Comparison of ENCODE assay signal across 8 cellular contexts in genomic region chr2:68943581-68944568, GRCh38. TPM values are rescaled to one million over a fixed set of nuclear protein-coding genes. Genes with fewer than 3 reads are reported as not detected.
DNase-seq lines count a peak whose midpoint lies in the region; ATAC-seq, FAIRE-seq and TF ChIP-seq lines count a peak whose summit lies in the region.

No MANE protein-coding gene starts in this region.

- WGBS in HepG2 (ENCODE audit: low lambda C conversion rate) = 32% methylated on average over 15 of the region's 27 CpGs

- DNase-seq in DMS153 (lab: John Stamatoyannopoulos, UW) (peak; percentile 41), NCI-H526 (lab: John Stamatoyannopoulos, UW) (peak; percentile 32 to 82), dermis microvascular lymphatic vessel endothelial cell (ENCODE audit: low read depth in 2 of 2) (peak; percentile 11 to 49), HepG2 (ENCODE audit: low spot score) (peak; percentile 72)
- peak; percentile 87 for DNase-seq in activated CD4-positive, alpha-beta T cell treated with anti-CD3 and anti-CD28 coated beads, Interleukin-2, amount 10 ng/mL, durations not matched to agents 24 days and 14 days
- peak; percentile 13 to 20 (median 18) for DNase-seq in stimulated activated CD4-positive, alpha-beta T cell treated with anti-CD3 and anti-CD28 coated beads, TNF-alpha, amount 100 ng/mL, for 4 hours (ENCODE audit: low read depth in 3 of 3)

- 0 out of 2 replicates have a peak, but pooled peaks cover 4% of the 10 kb centered on the region for H3K9me3 ChIP-seq in HepG2 (ENCODE audit: low read length)

- TF ChIP-seq RAD21 in HepG2 (CRISPR knock-in tag; IDR thresholded peaks at IDR 0.05) = peak; percentile 70

- peak overlapping the region; percentile 25 for H3K9ac ChIP-seq in HepG2 (ENCODE audit: insufficient read depth, low read depth, low read length)

- in situ Hi-C loops in HepG2 (cut with HindIII; ENCODE audit: extremely low pct_ligation_motif_present, low pct_unique_long_range_greater_than_20kb) = loop anchor here (10.0 kb wide), 1 partner anchor 361 kb away; no protein-coding TSS in a partner anchor

- TF ChIP-seq EP300 in HepG2 (IDR thresholded peaks at IDR 0.05; ENCODE audit: low read depth in 2 of 2, low read length in 2 of 2) = peak in 1 of 2 experiments; percentile 8; a peak in 1 of 4 replicates
- no peak for TF ChIP-seq EP300 in HepG2 (CRISPR knock-in tag; IDR thresholded peaks at IDR 0.05; ENCODE audit: borderline replicate concordance)

- H2AFZ ChIP-seq in HepG2 (ENCODE audit: low read length) = peak overlapping the region; percentile 55

- H3K4me3 Mint-ChIP-seq in activated CD4-positive, alpha-beta T cell treated with anti-CD3 and anti-CD28 coated beads, Interleukin-2, amount 10 ng/mL, durations not matched to agents 24 days and 14 days = no peak overlapping the region

- TF ChIP-seq POLR2A in HepG2 (IDR thresholded peaks at IDR 0.05; ENCODE audit: insufficient read depth in 1 of 2, low read depth in 2 of 2, low read length in 2 of 2) = no peak

- CTCF ChIA-PET in HepG2 (lab: Yijun Ruan, JAX; ENCODE audit: low intra/inter-chr PET ratio, low total read pairs) = interaction anchor here (0.9 to 1.7 kb wide), 2 partner anchors 69 to 363 kb away, joined by 3 to 9 read pairs; partner anchors contain the start of gene ANTXR1

- peaks cover 18% of the 10 kb centered on the region for H3K4me1 ChIP-seq in HepG2 (ENCODE audit: insufficient read depth, low read length)

- peak overlapping the region; percentile 25 to 66 (median 31); a peak in 5 of 6 replicates for H3K4me3 ChIP-seq in HepG2 (replicated peaks in 1 of 3; ENCODE audit: insufficient read depth in 1 of 3, low read depth in 2 of 3, low read length in 3 of 3)

- FAIRE-seq in HepG2 (lab: Jason Lieb, UNC) = peak; percentile 88

- intact Hi-C loops in activated CD4-positive, alpha-beta T cell treated with anti-CD3 and anti-CD28 coated beads, Interleukin-2, amount 10 ng/mL, durations not matched to agents 24 days and 14 days (cut with micrococcal nuclease) = loop anchor here (1.0 kb wide), 1 partner anchor 363 kb away; no protein-coding TSS in a partner anchor
- intact Hi-C loops in HepG2 (cut with micrococcal nuclease; ENCODE audit: unreplicated experiment) = loop anchor here (1.0 kb wide), 2 partner anchors 68 to 363 kb away; no protein-coding TSS in a partner anchor

- peaks cover 2% of the 10 kb centered on the region for H3K4me1 Mint-ChIP-seq in activated CD4-positive, alpha-beta T cell treated with anti-CD3 and anti-CD28 coated beads, Interleukin-2, amount 10 ng/mL, durations not matched to agents 24 days and 14 days

- POLR2A ChIA-PET in HepG2 (lab: Yijun Ruan, JAX) = no interaction called here

- H4K20me1 ChIP-seq in HepG2 (ENCODE audit: insufficient read depth, low read length) = no peaks in the 10 kb centered on the region

- no peaks in the 10 kb centered on the region for H3K36me3 Mint-ChIP-seq in activated CD4-positive, alpha-beta T cell treated with anti-CD3 and anti-CD28 coated beads, Interleukin-2, amount 10 ng/mL, durations not matched to agents 24 days and 14 days (ENCODE audit: low read depth)

- ATAC-seq in HG03342 (IDR thresholded peaks at IDR 0.05; ENCODE audit: unreplicated experiment) (peak; percentile 49), HepG2 (peak; percentile 94), HG03354 (IDR thresholded peaks at IDR 0.05; ENCODE audit: poor library complexity, severe bottlenecking, unreplicated experiment) (no peak)

- no peak overlapping the region for H3K27ac ChIP-seq in HepG2 (ENCODE audit: extremely low read length, insufficient read depth, low read length)

- no TSS peak for BruUV-seq in HepG2 (replicated peaks; lab: Mats Ljungman, UMichigan)

- H3K9me3 Mint-ChIP-seq in activated CD4-positive, alpha-beta T cell treated with anti-CD3 and anti-CD28 coated beads, Interleukin-2, amount 10 ng/mL, durations not matched to agents 24 days and 14 days = peaks cover 7% of the 10 kb centered on the region

- no peaks in the 10 kb centered on the region; a peak in 2 of 5 replicates for H3K27me3 ChIP-seq in HepG2 (ENCODE audit: control insufficient read depth in 1 of 2, insufficient read depth in 2 of 2, low read length in 2 of 2)

- H3K4me2 ChIP-seq in HepG2 (ENCODE audit: low read depth, low read length) = peak overlapping the region; percentile 83

- no peak overlapping the region for H3K27ac Mint-ChIP-seq in activated CD4-positive, alpha-beta T cell treated with anti-CD3 and anti-CD28 coated beads, Interleukin-2, amount 10 ng/mL, durations not matched to agents 24 days and 14 days

- no peaks in the 10 kb centered on the region for H3K36me3 ChIP-seq in HepG2 (replicated peaks in 1 of 2; ENCODE audit: control insufficient read depth in 1 of 2, insufficient read depth in 2 of 2, low read length in 2 of 2)

- H3K79me2 ChIP-seq in HepG2 (ENCODE audit: insufficient read depth, low read length) = no peaks in the 10 kb centered on the region

- peak; percentile 91 for TF ChIP-seq CTCF in HepG2 (CRISPR knock-in tag; IDR thresholded peaks at IDR 0.05)

- peaks cover 53% of the 10 kb centered on the region for H3K27me3 Mint-ChIP-seq in activated CD4-positive, alpha-beta T cell treated with anti-CD3 and anti-CD28 coated beads, Interleukin-2, amount 10 ng/mL, durations not matched to agents 24 days and 14 days

TF ChIP-seq in HepG2, 621 proteins besides CTCF, POLR2A, EP300 and RAD21 (continues in another document):
- TF ChIP-seq XRCC5 (optimal IDR thresholded peaks at IDR 0.05; ENCODE audit: low read length) (peak; percentile 57), SP1 (IDR thresholded peaks at IDR 0.05) (no peak), SP1 (CRISPR knock-in tag; IDR thresholded peaks at IDR 0.05) (no peak), ZKSCAN8 (CRISPR knock-in tag; IDR thresholded peaks at IDR 0.05; ENCODE audit: borderline replicate concordance) (no peak), MAFG (CRISPR knock-in tag; IDR thresholded peaks at IDR 0.05) (no peak)

RNA-seq across cellular contexts. Expression of gene GKN2, which starts 8.8 kb away (rescaled TPM):
- not detected in 2 replicates for total RNA-seq in activated CD4-positive, alpha-beta T cell treated with anti-CD3 and anti-CD28 coated beads, Interleukin-2, amount 10 ng/mL, durations not matched to agents 24 days and 14 days
- not detected in 2 replicates for total RNA-seq in dermis microvascular lymphatic vessel endothelial cell
- not detected in 2 replicates for total RNA-seq in HepG2 (2016; rRNA removed; fragmentation: Illumina TruSeq; extraction: Trizol)
- total RNA-seq in HepG2 (2016; cell fraction: cytosol; rRNA removed; fragmentation: Illumina TruSeq; extraction: Trizol; ENCODE audit: low read depth) = not detected in 2 replicates
- not detected in 2 replicates for total RNA-seq in HepG2 (2016; cell fraction: insoluble cytoplasmic fraction; rRNA removed; fragmentation: Illumina TruSeq; extraction: Trizol)
- not detected in 2 replicates for total RNA-seq in HepG2 (2016; cell fraction: membrane; rRNA removed; fragmentation: Illumina TruSeq; extraction: Trizol)
- total RNA-seq in HepG2 (2016; cell fraction: nucleus; rRNA removed; fragmentation: Illumina TruSeq; extraction: Trizol) = not detected in 2 replicates
- not detected in 2 replicates for polyA plus RNA-seq in HepG2 (2011; rRNA removed)
- polyA plus RNA-seq in HepG2 (2011; cell fraction: cytosol; rRNA removed) = not detected in 2 replicates
- not detected in 2 replicates for polyA plus RNA-seq in HepG2 (2011; cell fraction: nucleus; rRNA removed)
- polyA plus RNA-seq in HepG2 (2012) = not detected in 2 replicates
- polyA plus RNA-seq in HepG2 (2016; cell fraction: cytosol; fragmentation: Illumina TruSeq; extraction: Trizol; ENCODE audit: low read depth) = not detected in 2 replicates
- not detected in 2 replicates for polyA plus RNA-seq in HepG2 (2016; cell fraction: insoluble cytoplasmic fraction; fragmentation: Illumina TruSeq; extraction: Trizol; ENCODE audit: low read depth)
- not detected in 2 replicates for polyA plus RNA-seq in HepG2 (2016; cell fraction: membrane; fragmentation: Illumina TruSeq; extraction: Trizol; ENCODE audit: low read depth)
- not detected in 2 replicates for polyA plus RNA-seq in HepG2 (2016; cell fraction: nucleus; fragmentation: Illumina TruSeq; extraction: Trizol; ENCODE audit: insufficient read depth, low read depth)
- polyA minus RNA-seq in HepG2 (2011; rRNA and poly(A)+ RNA removed; ENCODE audit: low replicate concordance) = not detected in 2 replicates
- not detected in 2 replicates for polyA minus RNA-seq in HepG2 (2011; cell fraction: cytosol; rRNA and poly(A)+ RNA removed)
- not detected in 2 replicates for polyA minus RNA-seq in HepG2 (2011; cell fraction: nucleus; rRNA and poly(A)+ RNA removed)

RNA-seq across cellular contexts. Expression of gene GKN1, which starts 30.6 kb away (rescaled TPM):
- total RNA-seq in activated CD4-positive, alpha-beta T cell treated with anti-CD3 and anti-CD28 coated beads, Interleukin-2, amount 10 ng/mL, durations not matched to agents 24 days and 14 days = not detected in 2 replicates
- not detected in 2 replicates for total RNA-seq in dermis microvascular lymphatic vessel endothelial cell
- total RNA-seq in HepG2 (2016; rRNA removed; fragmentation: Illumina TruSeq; extraction: Trizol) = not detected in 2 replicates
- not detected in 2 replicates for total RNA-seq in HepG2 (2016; cell fraction: cytosol; rRNA removed; fragmentation: Illumina TruSeq; extraction: Trizol; ENCODE audit: low read depth)
- not detected in 2 replicates for total RNA-seq in HepG2 (2016; cell fraction: insoluble cytoplasmic fraction; rRNA removed; fragmentation: Illumina TruSeq; extraction: Trizol)
- total RNA-seq in HepG2 (2016; cell fraction: membrane; rRNA removed; fragmentation: Illumina TruSeq; extraction: Trizol) = not detected in 2 replicates
- not detected in 2 replicates for total RNA-seq in HepG2 (2016; cell fraction: nucleus; rRNA removed; fragmentation: Illumina TruSeq; extraction: Trizol)
- polyA plus RNA-seq in HepG2 (2011; rRNA removed) = not detected in 2 replicates
- polyA plus RNA-seq in HepG2 (2011; cell fraction: cytosol; rRNA removed) = not detected in 2 replicates
- not detected in 2 replicates for polyA plus RNA-seq in HepG2 (2011; cell fraction: nucleus; rRNA removed)
- not detected in 2 replicates for polyA plus RNA-seq in HepG2 (2012)
- polyA plus RNA-seq in HepG2 (2016; cell fraction: cytosol; fragmentation: Illumina TruSeq; extraction: Trizol; ENCODE audit: low read depth) = not detected in 2 replicates
- polyA plus RNA-seq in HepG2 (2016; cell fraction: insoluble cytoplasmic fraction; fragmentation: Illumina TruSeq; extraction: Trizol; ENCODE audit: low read depth) = not detected in 2 replicates
- not detected in 2 replicates for polyA plus RNA-seq in HepG2 (2016; cell fraction: membrane; fragmentation: Illumina TruSeq; extraction: Trizol; ENCODE audit: low read depth)
- polyA plus RNA-seq in HepG2 (2016; cell fraction: nucleus; fragmentation: Illumina TruSeq; extraction: Trizol; ENCODE audit: insufficient read depth, low read depth) = not detected in 2 replicates
- polyA minus RNA-seq in HepG2 (2011; rRNA and poly(A)+ RNA removed; ENCODE audit: low replicate concordance) = not detected in 2 replicates
- not detected in 2 replicates for polyA minus RNA-seq in HepG2 (2011; cell fraction: cytosol; rRNA and poly(A)+ RNA removed)
- polyA minus RNA-seq in HepG2 (2011; cell fraction: nucleus; rRNA and poly(A)+ RNA removed) = not detected in 2 replicates

Comparison
In these comparisons a context has a peak if more than half of its experiments do, and no peak if none do; other contexts are left out.
1. DNase-seq: peak in every context shown above with its lines; median percentile 87 in activated CD4-positive, alpha-beta T cell treated with anti-CD3 and anti-CD28 coated beads, Interleukin-2, amount 10 ng/mL, durations not matched to agents 24 days and 14 days; 72 in HepG2; 57 in NCI-H526; 41 in DMS153; 30 in dermis microvascular lymphatic vessel endothelial cell; 18 in stimulated activated CD4-positive, alpha-beta T cell treated with anti-CD3 and anti-CD28 coated beads, TNF-alpha, amount 100 ng/mL, for 4 hours.